Comparison of ENCODE assay signal across 10 cellular contexts in genomic region chr16:85327731-85328664, GRCh38.
DNase-seq lines count a peak whose midpoint lies in the region; ATAC-seq and TF ChIP-seq lines count a peak whose summit lies in the region.
"Had no signal": no experiment of that assay in that cellular context is flagged by ENCODE, and none has a peak within 500 bp of the region (broad histone marks: within the 10 kb centered on the region; RNA-seq: fewer than 3 reads in every experiment).

No MANE protein-coding gene starts in this region.

- CTCF ChIA-PET in naive thymus-derived CD4-positive, alpha-beta T cell (lab: Charles Lee) = interaction anchor here (0.6 to 1.1 kb wide), 2 partner anchors 18 to 20 kb away, joined by 3 read pairs; no protein-coding TSS in a partner anchor

- H3K27ac Mint-ChIP-seq in naive thymus-derived CD4-positive, alpha-beta T cell = peak overlapping the region in 1 of 9 donors; percentile 65

- H3K9me3 ChIP-seq in mesodermal cell (ENCODE audit: control insufficient read depth, low read length) = no peaks in the 10 kb centered on the region
- H3K9me3 ChIP-seq in naive thymus-derived CD4-positive, alpha-beta T cell (ENCODE audit: control insufficient read depth in 2 of 3, low read length in 3 of 3) = no peaks in the 10 kb centered on the region

- ATAC-seq in naive thymus-derived CD4-positive, alpha-beta T cell = no peak
- ATAC-seq in HG02763 (IDR thresholded peaks at IDR 0.05; ENCODE audit: unreplicated experiment) (no peak), HG03175 (IDR thresholded peaks at IDR 0.05; ENCODE audit: unreplicated experiment) (no peak), GM18502 (IDR thresholded peaks at IDR 0.05; ENCODE audit: poor library complexity, unreplicated experiment) (no peak)
- ATAC-seq: stimulated activated naive CD8-positive, alpha-beta T cell treated with anti-CD3 and anti-CD28 coated beads, Interleukin-15, Interleukin-2, amounts not matched to agents 100 U/mL and 50 U/mL, for 24 hours had no signal

- TF ChIP-seq CTCF in astrocyte of the cerebellum (IDR thresholded peaks at IDR 0.05; ENCODE audit: low read depth, low read length, missing control alignments) = no peak

- peaks cover 0 to 5% (median 0%) of the 10 kb centered on the region in 11 donors for H3K9me3 Mint-ChIP-seq in naive thymus-derived CD4-positive, alpha-beta T cell

- DNase-seq in DMS153 (lab: John Stamatoyannopoulos, UW) (peak; percentile 89), NCI-H1436 treated with DMSO at 0.1 percent for 48 hours (lab: John Stamatoyannopoulos, UW) (peak; percentile 28), astrocyte of the cerebellum (ENCODE audit: low read depth) (peak; percentile 46)
- no peak for DNase-seq in naive thymus-derived CD4-positive, alpha-beta T cell
- DNase-seq: NCI-H1048; stimulated activated naive CD8-positive, alpha-beta T cell treated with anti-CD3 and anti-CD28 coated beads, Interleukin-15, Interleukin-2, amounts not matched to agents 100 U/mL and 50 U/mL, for 24 hours had no signal

- POLR2A ChIA-PET in naive thymus-derived CD4-positive, alpha-beta T cell (lab: Charles Lee) = no interaction called here

- H3K27ac ChIP-seq in mesodermal cell (ENCODE audit: low read depth, low read length, severe bottlenecking) = peak overlapping the region; percentile 87
- H3K27ac ChIP-seq in naive thymus-derived CD4-positive, alpha-beta T cell (ENCODE audit: low read depth, low read length) = no peak overlapping the region

- H3K4me3 ChIP-seq in astrocyte of the cerebellum (ENCODE audit: low read depth, low read length) = no peak overlapping the region
- H3K4me3 ChIP-seq in mesodermal cell (ENCODE audit: extremely low read depth, insufficient read depth, low read length, poor library complexity, severe bottlenecking) = peak overlapping the region; percentile 21
- H3K4me3 ChIP-seq in naive thymus-derived CD4-positive, alpha-beta T cell (ENCODE audit: low read length) = no peak overlapping the region

- no peaks in the 10 kb centered on the region for H3K36me3 ChIP-seq in mesodermal cell (ENCODE audit: control insufficient read depth, insufficient read depth, low read length)
- no peaks in the 10 kb centered on the region for H3K36me3 ChIP-seq in naive thymus-derived CD4-positive, alpha-beta T cell (ENCODE audit: control insufficient read depth in 2 of 3, insufficient read depth in 3 of 3, low read length in 3 of 3)

- in situ Hi-C loops in astrocyte of the cerebellum (cut with HindIII; ENCODE audit: low sequenced_read_pairs) = no loop called here

- no peaks in the 10 kb centered on the region for H3K36me3 Mint-ChIP-seq in naive thymus-derived CD4-positive, alpha-beta T cell

- peaks cover 1 to 12% (median 10%) of the 10 kb centered on the region in 7 donors for H3K4me1 Mint-ChIP-seq in naive thymus-derived CD4-positive, alpha-beta T cell

- intact Hi-C loops in naive thymus-derived CD4-positive, alpha-beta T cell (cut with micrococcal nuclease) = no loop called here

- WGBS in mesodermal cell (ENCODE audit: insufficient coverage in 2 of 2), 2 experiments = 17 to 20% methylated on average over 14 to 17 of the region's 21 CpGs

- peaks cover 46% of the 10 kb centered on the region for H3K4me1 ChIP-seq in mesodermal cell (ENCODE audit: control insufficient read depth, insufficient read depth, low read length, poor library complexity, severe bottlenecking)
- no peaks in the 10 kb centered on the region for H3K4me1 ChIP-seq in naive thymus-derived CD4-positive, alpha-beta T cell (ENCODE audit: control insufficient read depth in 2 of 2, insufficient read depth in 2 of 2, low read length in 2 of 2)

- H3K4me3 Mint-ChIP-seq in naive thymus-derived CD4-positive, alpha-beta T cell = no peak overlapping the region

- peaks cover 0 to 23% (median 5%) of the 10 kb centered on the region in 5 donors for H3K27me3 Mint-ChIP-seq in naive thymus-derived CD4-positive, alpha-beta T cell

- no peaks in the 10 kb centered on the region for H3K27me3 ChIP-seq in naive thymus-derived CD4-positive, alpha-beta T cell (ENCODE audit: control insufficient read depth in 2 of 2, insufficient read depth in 2 of 2, low read length in 2 of 2)

Comparison
In these comparisons a context has a peak if more than half of its experiments do, and no peak if none do; other contexts are left out.
1. DNase-seq: peak in DMS153 (single experiment), NCI-H1436 treated with DMSO at 0.1 percent for 48 hours (single experiment) and astrocyte of the cerebellum (single experiment); none in naive thymus-derived CD4-positive, alpha-beta T cell (0 of 9).